In genomic region chr2:63283273-63283672, GRCh38 we compare ENCODE assay signal across 25 cellular contexts.
DNase-seq lines count a peak whose midpoint lies in the region; ATAC-seq, FAIRE-seq and TF ChIP-seq lines count a peak whose summit lies in the region.
"Had no signal": no experiment of that assay in that cellular context is flagged by ENCODE, and none has a peak within 500 bp of the region (broad histone marks: within the 10 kb centered on the region; RNA-seq: fewer than 3 reads in every experiment).

No MANE protein-coding gene starts in this region.

- TF ChIP-seq CTCF in HepG2 (CRISPR knock-in tag; IDR thresholded peaks at IDR 0.05) (no peak), right lobe of liver (IDR thresholded peaks at IDR 0.05) (no peak), PC-3 (conservative IDR thresholded peaks at IDR 0.05; ENCODE audit: low read depth, low read length) (no peak), K562 (IDR thresholded peaks at IDR 0.05 in 2 of 3, conservative IDR thresholded peaks at IDR 0.05 in 1 of 3; ENCODE audit: insufficient read depth in 2 of 3, low read depth in 1 of 3, low read length in 3 of 3) (no peak)

- H3K4me3 ChIP-seq in HepG2 (replicated peaks in 1 of 3; ENCODE audit: insufficient read depth in 1 of 3, low read depth in 2 of 3, low read length in 3 of 3) (no peak overlapping the region), right lobe of liver (no peak overlapping the region), PC-3 (ENCODE audit: low read length) (no peak overlapping the region), K562 (no peak overlapping the region), aorta (ENCODE audit: low read length in 2 of 2) (no peak overlapping the region)
- H3K4me3 ChIP-seq: BLaER1 had no signal

- H3K9me3 ChIP-seq in HepG2 (ENCODE audit: low read length) = no peaks in the 10 kb centered on the region
- peaks cover 0 to 5% (median 0%) of the 10 kb centered on the region in 4 donors for H3K9me3 ChIP-seq in right lobe of liver
- no peaks in the 10 kb centered on the region for H3K9me3 ChIP-seq in PC-3 (ENCODE audit: low read length)
- H3K9me3 ChIP-seq in K562 (replicated peaks; ENCODE audit: control insufficient read depth, insufficient read depth, low read depth, low read length) = no peaks in the 10 kb centered on the region
- peaks cover 6% of the 10 kb centered on the region for H3K9me3 ChIP-seq in aorta (ENCODE audit: control insufficient read depth, low read length)
- H3K9me3 ChIP-seq: BE2C had no signal

- H3K27me3 ChIP-seq in HepG2 (ENCODE audit: control insufficient read depth in 1 of 2, insufficient read depth in 2 of 2, low read length in 2 of 2) (no peaks in the 10 kb centered on the region), right lobe of liver (no peaks in the 10 kb centered on the region), PC-3 (ENCODE audit: low read length) (no peaks in the 10 kb centered on the region), K562 (ENCODE audit: control insufficient read depth in 2 of 2, insufficient read depth in 2 of 2, low read length in 2 of 2) (no peaks in the 10 kb centered on the region), aorta (ENCODE audit: control insufficient read depth in 1 of 2, insufficient read depth in 2 of 2, low read length in 1 of 2) (no peaks in the 10 kb centered on the region)
- H3K27me3 ChIP-seq: BE2C, BLaER1 had no signal

- H3K9ac ChIP-seq in HepG2 (ENCODE audit: insufficient read depth, low read depth, low read length) (no peak overlapping the region), PC-3 (ENCODE audit: low read length) (no peak overlapping the region), K562 (ENCODE audit: insufficient read depth in 1 of 2, low read depth in 2 of 2, low read length in 2 of 2) (no peak overlapping the region)
- H3K9ac ChIP-seq: BLaER1 had no signal

- no peak for TF ChIP-seq RAD21 in HepG2 (CRISPR knock-in tag; IDR thresholded peaks at IDR 0.05)
- TF ChIP-seq RAD21 in K562 (CRISPR knock-in tag; conservative IDR thresholded peaks at IDR 0.05 in 1 of 2, IDR thresholded peaks at IDR 0.05 in 1 of 2) = no peak

- intact Hi-C loops in HepG2 (cut with micrococcal nuclease; ENCODE audit: unreplicated experiment) (no loop called here), right lobe of liver (cut with DNase I) (no loop called here), PC-3 (cut with micrococcal nuclease) (loop anchor here (5.0 kb wide), 1 partner anchor 66 kb away; no protein-coding TSS in a partner anchor), K562 (cut with micrococcal nuclease) (no loop called here), aorta (cut with DNase I) (no loop called here)

- H3K27ac ChIP-seq in HepG2 (ENCODE audit: extremely low read length, insufficient read depth, low read length) = no peak overlapping the region
- no peak overlapping the region for H3K27ac ChIP-seq in right lobe of liver
- H3K27ac ChIP-seq in PC-3 (ENCODE audit: low read length) = no peak overlapping the region
- H3K27ac ChIP-seq in K562 (ENCODE audit: extremely low read depth, low read depth, low read length) = no peak overlapping the region
- H3K27ac ChIP-seq in aorta (ENCODE audit: low read depth in 1 of 2, low read length in 2 of 2) = no peak overlapping the region
- H3K27ac ChIP-seq: BLaER1 had no signal

- POLR2A ChIA-PET in HepG2 (lab: Yijun Ruan, JAX) = no interaction called here
- POLR2A ChIA-PET in PC-3 (lab: Charles Lee; ENCODE audit: unreplicated experiment) = no interaction called here
- POLR2A ChIA-PET in K562 (lab: Yijun Ruan, JAX) = no interaction called here

- H3K36me3 ChIP-seq in HepG2 (replicated peaks in 1 of 2; ENCODE audit: control insufficient read depth in 1 of 2, insufficient read depth in 2 of 2, low read length in 2 of 2) (no peaks in the 10 kb centered on the region), right lobe of liver (no peaks in the 10 kb centered on the region), PC-3 (ENCODE audit: low read depth, low read length) (no peaks in the 10 kb centered on the region), K562 (ENCODE audit: control insufficient read depth, insufficient read depth, low read length) (no peaks in the 10 kb centered on the region), aorta (ENCODE audit: control insufficient read depth in 1 of 2, insufficient read depth in 2 of 2, low read length in 1 of 2) (no peaks in the 10 kb centered on the region)
- H3K36me3 ChIP-seq: BE2C, BLaER1 had no signal

- FAIRE-seq in HepG2 (lab: Jason Lieb, UNC) (no peak), K562 (lab: Jason Lieb, UNC) (no peak)
- FAIRE-seq: A204.1, G401.6, GM12891, GM19239 had no signal

- H2AFZ ChIP-seq in HepG2 (ENCODE audit: low read length) (no peak overlapping the region), PC-3 (ENCODE audit: low read length) (peak overlapping the region; percentile 63), K562 (ENCODE audit: low read depth, low read length) (no peak overlapping the region)

- H3K9me2 ChIP-seq in PC-3 (replicated peaks; ENCODE audit: low read length) = no peaks in the 10 kb centered on the region

- in situ Hi-C loops in HepG2 (cut with HindIII; ENCODE audit: extremely low pct_ligation_motif_present, low pct_unique_long_range_greater_than_20kb) = loop anchor here (25.0 kb wide), 1 partner anchor 196 kb away; no protein-coding TSS in a partner anchor
- in situ Hi-C loops in K562 (cut with MboI) = no loop called here

- no peak for ATAC-seq in HepG2
- ATAC-seq in right lobe of liver = no peak
- ATAC-seq in PC-3 = peak; percentile 94
- no peak for ATAC-seq in K562
- no peak for ATAC-seq in HG02623 (IDR thresholded peaks at IDR 0.05; ENCODE audit: unreplicated experiment)
- ATAC-seq in aorta (ENCODE audit: low FRiP score) = no peak

- DNase-seq in HepG2 (ENCODE audit: low spot score) (no peak), right lobe of liver (no peak), PC-3 (peak; percentile 68), K562 (ENCODE audit: extremely low read depth in 1 of 4, low spot score in 3 of 4) (no peak), DMS79 (lab: John Stamatoyannopoulos, UW) (no peak), aorta (no peak)
- DNase-seq: 8988T; ACHN; BE2C; C1 segment of cervical spinal cord; CD4-positive, alpha-beta memory T cell; CD4-positive, CD25-positive, alpha-beta regulatory T cell; CD8-positive, alpha-beta memory T cell; COR-L47; DMS 273 treated with DMSO at 0.1 percent for 48 hours; DMS153; DMS53; DMS79 treated with DMSO at 0.1 percent for 48 hours; GF-D8 had no signal

- no peaks in the 10 kb centered on the region for H3F3A ChIP-seq in PC-3 (ENCODE audit: low read length, unreplicated experiment)

- no peaks in the 10 kb centered on the region for H4K20me1 ChIP-seq in HepG2 (ENCODE audit: insufficient read depth, low read length)
- H4K20me1 ChIP-seq in PC-3 (ENCODE audit: low read length) = no peaks in the 10 kb centered on the region
- H4K20me1 ChIP-seq in K562 (replicated peaks; ENCODE audit: control insufficient read depth, insufficient read depth, low read length) = no peaks in the 10 kb centered on the region
- H4K20me1 ChIP-seq: BLaER1 had no signal

- TF ChIP-seq POLR2A in HepG2 (IDR thresholded peaks at IDR 0.05; ENCODE audit: insufficient read depth in 1 of 2, low read depth in 2 of 2, low read length in 2 of 2) (no peak), right lobe of liver (IDR thresholded peaks at IDR 0.05) (no peak), K562 (conservative IDR thresholded peaks at IDR 0.05) (no peak)

- H3K4me2 ChIP-seq in HepG2 (ENCODE audit: low read depth, low read length) (no peak overlapping the region), PC-3 (ENCODE audit: low read length) (peak overlapping the region; percentile 65), K562 (ENCODE audit: insufficient read depth, low read length) (no peak overlapping the region)
- H3K4me2 ChIP-seq: BLaER1 had no signal

- no peaks in the 10 kb centered on the region for H3K4me1 ChIP-seq in HepG2 (ENCODE audit: insufficient read depth, low read length)
- no peaks in the 10 kb centered on the region for H3K4me1 ChIP-seq in right lobe of liver
- H3K4me1 ChIP-seq in PC-3 (ENCODE audit: insufficient read depth, low read length) = peaks cover 8% of the 10 kb centered on the region
- H3K4me1 ChIP-seq in K562 (replicated peaks in 1 of 2; ENCODE audit: control insufficient read depth in 2 of 2, insufficient read depth in 2 of 2, low read length in 2 of 2) = no peaks in the 10 kb centered on the region; a peak in 1 of 5 replicates
- H3K4me1 ChIP-seq in aorta (ENCODE audit: control insufficient read depth in 1 of 2, insufficient read depth in 2 of 2, low read length in 2 of 2) = no peaks in the 10 kb centered on the region
- H3K4me1 ChIP-seq: BE2C, BLaER1 had no signal

- H3K79me2 ChIP-seq in HepG2 (ENCODE audit: insufficient read depth, low read length) (no peaks in the 10 kb centered on the region), PC-3 (ENCODE audit: low read length) (no peaks in the 10 kb centered on the region), K562 (ENCODE audit: control insufficient read depth, insufficient read depth, low read length) (no peaks in the 10 kb centered on the region)

- 85% methylated on average over 6 of the region's 6 CpGs for WGBS in HepG2 (ENCODE audit: low lambda C conversion rate)
- 93% methylated on average over 6 of the region's 6 CpGs for WGBS in right lobe of liver (ENCODE audit: insufficient coverage, low coverage, low lambda C conversion rate, missing lambda C conversion rate)
- WGBS in K562 (ENCODE audit: insufficient coverage, low coverage, missing lambda C conversion rate) = 5% methylated on average over 6 of the region's 6 CpGs
- WGBS in aorta, 2 donors = 96 to 97% methylated on average over 6 of the region's 6 CpGs

- CTCF ChIA-PET in HepG2 (lab: Yijun Ruan, JAX; ENCODE audit: low intra/inter-chr PET ratio, low total read pairs) (no interaction called here), PC-3 (lab: Charles Lee) (no interaction called here), K562 (lab: Yijun Ruan, JAX; ENCODE audit: low intra/inter-chr PET ratio) (no interaction called here)

- no peaks in the 10 kb centered on the region for H3K9me1 ChIP-seq in K562 (ENCODE audit: control insufficient read depth, insufficient read depth, low read length)

- no peak for TF ChIP-seq EP300 in HepG2 (IDR thresholded peaks at IDR 0.05; ENCODE audit: low read depth in 2 of 2, low read length in 2 of 2)
- no peak for TF ChIP-seq EP300 in HepG2 (CRISPR knock-in tag; IDR thresholded peaks at IDR 0.05; ENCODE audit: borderline replicate concordance)
- no peak for TF ChIP-seq EP300 in K562 (IDR thresholded peaks at IDR 0.05; ENCODE audit: low read length)

- BruUV-seq in HepG2 (replicated peaks; lab: Mats Ljungman, UMichigan) (no TSS peak), PC-3 (replicated peaks; lab: Mats Ljungman, UMichigan) (no TSS peak), K562 (replicated peaks; lab: Mats Ljungman, UMichigan) (no TSS peak)

TF ChIP-seq in HepG2, 621 proteins besides CTCF, POLR2A, EP300 and RAD21 (continues in another document):
- TF ChIP-seq SMARCE1 (IDR thresholded peaks at IDR 0.05; ENCODE audit: borderline replicate concordance) = no peak
